ENCODE assay signal across 16 cellular contexts in the genomic region with DNA sequence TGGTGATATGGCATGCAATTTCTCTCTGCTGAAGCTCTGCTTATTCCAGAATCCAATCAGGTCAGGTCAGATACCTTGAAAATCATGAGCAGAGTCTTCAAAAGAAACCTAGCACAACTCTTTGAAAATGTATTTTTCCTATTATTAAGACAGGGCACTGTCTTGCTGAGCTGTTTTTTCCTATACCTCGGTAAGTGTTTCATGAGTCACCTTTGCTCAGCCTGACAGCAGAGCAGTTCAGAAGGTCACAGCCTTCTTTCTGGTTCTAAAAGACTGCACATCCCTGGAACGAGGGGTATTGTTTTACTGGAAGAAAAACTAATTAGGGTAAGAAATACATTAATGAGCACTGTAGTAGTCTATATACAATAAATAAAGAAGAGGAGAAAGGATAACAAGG.
"Had no signal": no experiment of that assay in that cellular context is flagged by ENCODE, and none has a peak within 500 bp of the region (broad histone marks: within the 10 kb centered on the region; RNA-seq: fewer than 3 reads in every experiment).

No MANE protein-coding gene starts in this region.

- H3K9me3 Mint-ChIP-seq: activated CD4-positive, alpha-beta T cell treated with anti-CD3 and anti-CD28 coated beads, Interleukin-2, amount 10 ng/mL, durations not matched to agents 7 days and 5 days; activated naive CD4-positive, alpha-beta T cell treated with anti-CD3 and anti-CD28 coated beads for 36 hours; activated naive CD8-positive, alpha-beta T cell treated with anti-CD3 and anti-CD28 coated beads, Interleukin-2, amount 50 U/mL, for 24 hours; activated T-cell treated with anti-CD3 and anti-CD28 coated beads, Interleukin-2, amount 50 U/mL, for 4 hours; nephron progenitor cell; stimulated activated naive B cell treated with anti-CD40 and anti-IgM and Interleukin-4, amounts not matched to agents 10 μg/mL and 1 μg/mL and 100 μg/mL, for 72 hours; T-helper 1 cell treated with Interleukin-12 subunit alpha and Interleukin-12 subunit beta and Interleukin-4 antibody, amounts not matched to agents 30 μg/mL and 1 μg/mL, for 36 hours had no signal

- DNase-seq: activated CD4-positive, alpha-beta T cell treated with anti-CD3 and anti-CD28 coated beads, Interleukin-2, amount 10 ng/mL, durations not matched to agents 7 days and 5 days; activated CD8-positive, alpha-beta T cell treated with anti-CD3 and anti-CD28 coated beads, Interleukin-2, amount 10 ng/mL, durations not matched to agents 7 days and 5 days; activated naive CD4-positive, alpha-beta T cell treated with anti-CD3 and anti-CD28 coated beads for 36 hours; activated naive CD8-positive, alpha-beta T cell treated with anti-CD3 and anti-CD28 coated beads, Interleukin-2, amount 50 U/mL, for 24 hours; activated T-cell treated with anti-CD3 and anti-CD28 coated beads, Interleukin-2, amount 50 U/mL, for 4 hours; anterior cingulate cortex; effector CD4-positive, alpha-beta T cell; esophagus squamous epithelium; left lung; nephron progenitor cell; occipital lobe; posterior cingulate gyrus; stimulated activated naive B cell treated with anti-CD40 and anti-IgM and Interleukin-4, amounts not matched to agents 10 μg/mL and 1 μg/mL and 100 μg/mL, for 72 hours had no signal

- H3K27ac Mint-ChIP-seq: activated CD4-positive, alpha-beta T cell treated with anti-CD3 and anti-CD28 coated beads, Interleukin-2, amount 10 ng/mL, durations not matched to agents 7 days and 5 days; activated CD8-positive, alpha-beta T cell treated with anti-CD3 and anti-CD28 coated beads, Interleukin-2, amount 10 ng/mL, durations not matched to agents 7 days and 5 days; activated naive CD4-positive, alpha-beta T cell treated with anti-CD3 and anti-CD28 coated beads for 36 hours; activated naive CD8-positive, alpha-beta T cell treated with anti-CD3 and anti-CD28 coated beads, Interleukin-2, amount 50 U/mL, for 24 hours; nephron progenitor cell; stimulated activated naive B cell treated with anti-CD40 and anti-IgM and Interleukin-4, amounts not matched to agents 10 μg/mL and 1 μg/mL and 100 μg/mL, for 72 hours; T-helper 1 cell treated with Interleukin-12 subunit alpha and Interleukin-12 subunit beta and Interleukin-4 antibody, amounts not matched to agents 30 μg/mL and 1 μg/mL, for 36 hours had no signal

- H3K36me3 ChIP-seq: esophagus squamous epithelium, left lung, thoracic aorta had no signal

- H3K4me3 ChIP-seq: esophagus squamous epithelium, left lung, thoracic aorta had no signal

- H3K27me3 Mint-ChIP-seq: activated CD4-positive, alpha-beta T cell treated with anti-CD3 and anti-CD28 coated beads, Interleukin-2, amount 10 ng/mL, durations not matched to agents 7 days and 5 days; activated naive CD8-positive, alpha-beta T cell treated with anti-CD3 and anti-CD28 coated beads, Interleukin-2, amount 50 U/mL, for 24 hours; stimulated activated naive B cell treated with anti-CD40 and anti-IgM and Interleukin-4, amounts not matched to agents 10 μg/mL and 1 μg/mL and 100 μg/mL, for 72 hours had no signal

- H3K9me3 ChIP-seq: esophagus squamous epithelium, left lung, thoracic aorta had no signal

- H3K36me3 Mint-ChIP-seq: stimulated activated naive B cell treated with anti-CD40 and anti-IgM and Interleukin-4, amounts not matched to agents 10 μg/mL and 1 μg/mL and 100 μg/mL, for 72 hours had no signal

- H3K27ac ChIP-seq: left lung, thoracic aorta had no signal

- H3K4me1 ChIP-seq: left lung had no signal

- H3K4me3 Mint-ChIP-seq: activated CD4-positive, alpha-beta T cell treated with anti-CD3 and anti-CD28 coated beads, Interleukin-2, amount 10 ng/mL, durations not matched to agents 7 days and 5 days; activated CD8-positive, alpha-beta T cell treated with anti-CD3 and anti-CD28 coated beads, Interleukin-2, amount 10 ng/mL, durations not matched to agents 7 days and 5 days; activated naive CD4-positive, alpha-beta T cell treated with anti-CD3 and anti-CD28 coated beads for 36 hours; activated naive CD8-positive, alpha-beta T cell treated with anti-CD3 and anti-CD28 coated beads, Interleukin-2, amount 50 U/mL, for 24 hours; activated T-cell treated with anti-CD3 and anti-CD28 coated beads, Interleukin-2, amount 50 U/mL, for 4 hours; nephron progenitor cell; stimulated activated naive B cell treated with anti-CD40 and anti-IgM and Interleukin-4, amounts not matched to agents 10 μg/mL and 1 μg/mL and 100 μg/mL, for 72 hours; T-helper 1 cell treated with Interleukin-12 subunit alpha and Interleukin-12 subunit beta and Interleukin-4 antibody, amounts not matched to agents 30 μg/mL and 1 μg/mL, for 36 hours had no signal

- H3K27me3 ChIP-seq: esophagus squamous epithelium, left lung had no signal

- ATAC-seq: activated CD4-positive, CD25-positive, alpha-beta regulatory T cell treated with anti-CD3 and anti-CD28 coated beads, Interleukin-2, amount 50 U/mL, for 24 hours; activated CD8-positive, alpha-beta T cell treated with anti-CD3 and anti-CD28 coated beads, Interleukin-2, amount 10 ng/mL, durations not matched to agents 7 days and 5 days; activated naive CD8-positive, alpha-beta T cell treated with anti-CD3 and anti-CD28 coated beads, Interleukin-2, amount 50 U/mL, for 24 hours; activated T-cell treated with anti-CD3 and anti-CD28 coated beads, Interleukin-2, amount 50 U/mL, for 4 hours; left lung; stimulated activated naive B cell treated with anti-CD40 and anti-IgM and Interleukin-4, amounts not matched to agents 10 μg/mL and 1 μg/mL and 100 μg/mL, for 72 hours had no signal

- H3K4me1 Mint-ChIP-seq: activated CD4-positive, alpha-beta T cell treated with anti-CD3 and anti-CD28 coated beads, Interleukin-2, amount 10 ng/mL, durations not matched to agents 7 days and 5 days; activated naive CD8-positive, alpha-beta T cell treated with anti-CD3 and anti-CD28 coated beads, Interleukin-2, amount 50 U/mL, for 24 hours; stimulated activated naive B cell treated with anti-CD40 and anti-IgM and Interleukin-4, amounts not matched to agents 10 μg/mL and 1 μg/mL and 100 μg/mL, for 72 hours had no signal
